1 cellular context compared by ENCODE assay signal in genomic region chr1:67558449-67559193, GRCh38.
TF ChIP-seq lines count a peak whose summit lies in the region.

No MANE protein-coding gene starts in this region.

TF ChIP-seq in SK-N-SH treated with all-trans-retinoic acid at 6 μM for 48 hours, 23 proteins besides CTCF, POLR2A, EP300 and RAD21 (continued from another document):
- TF ChIP-seq PPARA (CRISPR knock-in tag; IDR thresholded peaks at IDR 0.05; ENCODE audit: borderline replicate concordance) (no peak), TCF4 (CRISPR knock-in tag; IDR thresholded peaks at IDR 0.05; ENCODE audit: borderline replicate concordance) (no peak), ZNF8 (CRISPR knock-in tag; IDR thresholded peaks at IDR 0.05) (no peak), GLIS3 (CRISPR knock-in tag; IDR thresholded peaks at IDR 0.05) (no peak), ISL1 (CRISPR knock-in tag; IDR thresholded peaks at IDR 0.05) (no peak)
